In the genomic region with DNA sequence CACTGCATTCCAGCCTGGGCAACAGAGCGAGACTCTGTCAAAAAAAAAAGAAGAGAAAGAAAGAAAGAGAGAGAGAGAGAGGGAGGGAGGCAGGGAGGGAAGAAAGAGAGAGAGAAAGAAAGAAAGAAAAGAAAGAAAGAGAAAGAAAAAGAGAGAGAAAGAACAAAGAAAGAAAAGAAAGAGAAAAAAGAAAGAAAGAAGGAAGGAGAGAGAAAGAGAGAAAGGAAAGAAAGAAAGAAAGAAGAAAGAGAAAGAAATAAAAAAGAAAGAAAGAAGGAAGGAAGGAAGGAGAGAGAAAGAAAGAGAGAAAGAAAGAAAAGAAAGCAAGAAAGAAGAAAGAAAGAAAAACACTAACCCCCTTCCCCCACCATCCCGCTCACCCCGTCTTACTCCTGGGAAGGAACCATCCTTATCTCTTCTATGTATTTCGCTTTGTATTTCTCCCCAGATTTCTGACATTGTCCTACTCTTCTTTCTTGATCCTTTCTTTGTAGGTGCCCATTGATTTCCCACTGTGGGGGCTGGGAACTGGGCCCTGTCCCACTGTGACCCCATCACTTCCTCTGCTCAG, we compare ENCODE assay signal across 24 cellular contexts. TPM values are rescaled to one million over a fixed set of nuclear protein-coding genes. Genes with fewer than 3 reads are reported as not detected.
A peak's percentile ranks its signal among the peaks of the same experiment; 100 is the strongest.
DNase-seq lines count a peak whose midpoint lies in the region; ATAC-seq, FAIRE-seq and TF ChIP-seq lines count a peak whose summit lies in the region.
"Had no signal": no experiment of that assay in that cellular context is flagged by ENCODE, and none has a peak within 500 bp of the region (broad histone marks: within the 10 kb centered on the region; RNA-seq: fewer than 3 reads in every experiment).

No MANE protein-coding gene starts in this region.

- H3K4me3 ChIP-seq in HepG2 (replicated peaks in 1 of 3; ENCODE audit: insufficient read depth in 1 of 3, low read depth in 2 of 3, low read length in 3 of 3) (no peak overlapping the region), right lobe of liver (no peak overlapping the region), HEK293 (ENCODE audit: low read depth, low read length) (no peak overlapping the region)
- H3K4me3 ChIP-seq: BLaER1 treated with 17β-estradiol and CSF1 and Interleukin-3, amounts not matched to agents 10 nM and 100 nM had no signal

- no TSS peak for BruUV-seq in HepG2 (replicated peaks; lab: Mats Ljungman, UMichigan)

- no peak overlapping the region for H2AFZ ChIP-seq in HepG2 (ENCODE audit: low read length)

- H3K27ac Mint-ChIP-seq in type B pancreatic cell: no peak overlapping the region
- H3K27ac Mint-ChIP-seq: CD4-positive, alpha-beta T cell; CD8-positive, alpha-beta T cell had no signal

- H3K4me1 ChIP-seq in HepG2 (ENCODE audit: insufficient read depth, low read length) (peaks cover 11% of the 10 kb centered on the region), right lobe of liver (no peaks in the 10 kb centered on the region), HEK293 (ENCODE audit: control insufficient read depth, insufficient read depth, low read length) (no peaks in the 10 kb centered on the region; the same call in 1 of the 2 replicates)
- H3K4me1 ChIP-seq: Caco-2 had no signal

- no peaks in the 10 kb centered on the region for H3K27me3 Mint-ChIP-seq in type B pancreatic cell

- H3K9ac ChIP-seq in HepG2 (ENCODE audit: insufficient read depth, low read depth, low read length): no peak overlapping the region
- H3K9ac ChIP-seq: BLaER1 treated with 17β-estradiol and CSF1 and Interleukin-3, amounts not matched to agents 10 nM and 100 nM had no signal

- no peak for ATAC-seq in HepG2
- ATAC-seq in right lobe of liver: no peak
- ATAC-seq: CD8-positive, alpha-beta T cell had no signal

- H3K27ac ChIP-seq in HepG2 (ENCODE audit: extremely low read length, insufficient read depth, low read length) (no peak overlapping the region), right lobe of liver (no peak overlapping the region), HEK293 (ENCODE audit: extremely low read depth, low read depth, low read length) (no peak overlapping the region)
- H3K27ac ChIP-seq: BLaER1 treated with 17β-estradiol and CSF1 and Interleukin-3, amounts not matched to agents 10 nM and 100 nM; C4-2B had no signal

- no peaks in the 10 kb centered on the region for H3K36me3 ChIP-seq in HepG2 (replicated peaks in 1 of 2; ENCODE audit: control insufficient read depth in 1 of 2, insufficient read depth in 2 of 2, low read length in 2 of 2)
- no peaks in the 10 kb centered on the region for H3K36me3 ChIP-seq in right lobe of liver
- no peaks in the 10 kb centered on the region for H3K36me3 ChIP-seq in HEK293 (ENCODE audit: control insufficient read depth in 2 of 2, insufficient read depth in 1 of 2, low read length in 2 of 2)
- H3K36me3 ChIP-seq: BLaER1 treated with 17β-estradiol and CSF1 and Interleukin-3, amounts not matched to agents 10 nM and 100 nM had no signal

- TF ChIP-seq CTCF in HepG2 (CRISPR knock-in tag; IDR thresholded peaks at IDR 0.05): no peak
- TF ChIP-seq CTCF in right lobe of liver (IDR thresholded peaks at IDR 0.05): no peak
- TF ChIP-seq CTCF in HEK293 (tag by site-specific recombination; IDR thresholded peaks at IDR 0.05): no peak
- no peak for TF ChIP-seq CTCF in type B pancreatic cell (conservative IDR thresholded peaks at IDR 0.05)

- H3K9me3 Mint-ChIP-seq in type B pancreatic cell: no peaks in the 10 kb centered on the region
- H3K9me3 Mint-ChIP-seq: CD4-positive, alpha-beta T cell; CD8-positive, alpha-beta T cell had no signal

- CTCF ChIA-PET in HepG2 (lab: Yijun Ruan, JAX; ENCODE audit: low intra/inter-chr PET ratio, low total read pairs) (no interaction called here), HEK293 (lab: Yijun Ruan, JAX) (interaction anchor here (1.0 to 7.2 kb wide), 2 partner anchors 12 to 52 kb away, joined by 3 to 289 read pairs; no protein-coding TSS in a partner anchor)

- WGBS in HepG2 (ENCODE audit: low lambda C conversion rate): 84% methylated on average over 4 of the region's 4 CpGs
- WGBS in right lobe of liver (ENCODE audit: insufficient coverage, low coverage, low lambda C conversion rate, missing lambda C conversion rate): 90% methylated on average over 4 of the region's 4 CpGs

- no peak overlapping the region for H3K4me2 ChIP-seq in HepG2 (ENCODE audit: low read depth, low read length)
- H3K4me2 ChIP-seq: BLaER1 treated with 17β-estradiol and CSF1 and Interleukin-3, amounts not matched to agents 10 nM and 100 nM had no signal

- H3K4me1 Mint-ChIP-seq in type B pancreatic cell (ENCODE audit: unreplicated experiment): peaks cover 23% of the 10 kb centered on the region

- intact Hi-C loops in HepG2 (cut with micrococcal nuclease; ENCODE audit: unreplicated experiment) (no loop called here), right lobe of liver (cut with DNase I) (loop anchor here in 1 of 2 donors (10.0 kb wide), 1 partner anchor 46 kb away; no protein-coding TSS in a partner anchor)

- H3K4me3 Mint-ChIP-seq in type B pancreatic cell: no peak overlapping the region
- H3K4me3 Mint-ChIP-seq: CD4-positive, alpha-beta T cell; CD8-positive, alpha-beta T cell had no signal

- TF ChIP-seq POLR2A in HepG2 (IDR thresholded peaks at IDR 0.05; ENCODE audit: insufficient read depth in 1 of 2, low read depth in 2 of 2, low read length in 2 of 2) (no peak), right lobe of liver (IDR thresholded peaks at IDR 0.05) (no peak)

- no peak for TF ChIP-seq RAD21 in HepG2 (CRISPR knock-in tag; IDR thresholded peaks at IDR 0.05)

- in situ Hi-C loops in HepG2 (cut with HindIII; ENCODE audit: extremely low pct_ligation_motif_present, low pct_unique_long_range_greater_than_20kb): loop anchor here (5.0 kb wide), 1 partner anchor 53 kb away; no protein-coding TSS in a partner anchor

- DNase-seq in HepG2 (ENCODE audit: low spot score) (no peak), right lobe of liver (no peak), iPS-NIHi11 (ENCODE audit: low spot score) (peak; percentile 5), NCI-H774 (lab: John Stamatoyannopoulos, UW) (no peak), type B pancreatic cell (ENCODE audit: extremely low spot score, unreplicated experiment) (no peak)
- DNase-seq: 8988T; ACHN; Caco-2; Calu3; CD4-positive, alpha-beta T cell; CD8-positive, alpha-beta T cell; DMS79 treated with DMSO at 0.1 percent for 48 hours; GF-D8 had no signal

- TF ChIP-seq EP300 in HepG2 (IDR thresholded peaks at IDR 0.05; ENCODE audit: low read depth in 2 of 2, low read length in 2 of 2) (no peak), HepG2 (CRISPR knock-in tag; IDR thresholded peaks at IDR 0.05; ENCODE audit: borderline replicate concordance) (no peak)

- H4K20me1 ChIP-seq in HepG2 (ENCODE audit: insufficient read depth, low read length): no peaks in the 10 kb centered on the region
- H4K20me1 ChIP-seq: BLaER1 treated with 17β-estradiol and CSF1 and Interleukin-3, amounts not matched to agents 10 nM and 100 nM had no signal

- H3K79me2 ChIP-seq in HepG2 (ENCODE audit: insufficient read depth, low read length): no peaks in the 10 kb centered on the region

- H3K9me3 ChIP-seq in HepG2 (ENCODE audit: low read length): no peaks in the 10 kb centered on the region
- H3K9me3 ChIP-seq in right lobe of liver: no peaks in the 10 kb centered on the region
- H3K9me3 ChIP-seq in HEK293 (ENCODE audit: control insufficient read depth, insufficient read depth, low read depth, low read length): no peaks in the 10 kb centered on the region
- H3K9me3 ChIP-seq: Caco-2 had no signal

- H3K27me3 ChIP-seq in HepG2 (ENCODE audit: control insufficient read depth in 1 of 2, insufficient read depth in 2 of 2, low read length in 2 of 2) (peaks cover 0 to 3% of the 10 kb centered on the region in 2 experiments; a peak in 1 of 5 replicates), right lobe of liver (no peaks in the 10 kb centered on the region)
- H3K27me3 ChIP-seq: BLaER1 treated with 17β-estradiol and CSF1 and Interleukin-3, amounts not matched to agents 10 nM and 100 nM had no signal

- no peak for FAIRE-seq in HepG2 (lab: Jason Lieb, UNC)
- FAIRE-seq: A204.1, D721Med, G401.6, GM12891, GM19239 had no signal

- H3K36me3 Mint-ChIP-seq in type B pancreatic cell: no peaks in the 10 kb centered on the region
- H3K36me3 Mint-ChIP-seq: CD8-positive, alpha-beta T cell had no signal

- POLR2A ChIA-PET in HepG2 (lab: Yijun Ruan, JAX) (no interaction called here), HEK293 (lab: Yijun Ruan, JAX) (no interaction called here)

RNA-seq across cellular contexts. Expression of a gene that starts 20.9 kb away (rescaled TPM):
- 0.04 TPM in 1 of 2 replicates, not detected in the other for total RNA-seq in HepG2 (2016; rRNA removed; fragmentation: Illumina TruSeq; extraction: Trizol)
- not detected in 2 replicates for total RNA-seq in HepG2 (2016; cell fraction: cytosol; rRNA removed; fragmentation: Illumina TruSeq; extraction: Trizol; ENCODE audit: low read depth)
- 0.09 TPM in 1 of 2 replicates, not detected in the other for total RNA-seq in HepG2 (2016; cell fraction: insoluble cytoplasmic fraction; rRNA removed; fragmentation: Illumina TruSeq; extraction: Trizol)
- not detected in 2 replicates for total RNA-seq in HepG2 (2016; cell fraction: membrane; rRNA removed; fragmentation: Illumina TruSeq; extraction: Trizol)
- not detected in 2 replicates for total RNA-seq in HepG2 (2016; cell fraction: nucleus; rRNA removed; fragmentation: Illumina TruSeq; extraction: Trizol)
- 0.35 TPM in 1 of 2 replicates, not detected in the other for polyA plus RNA-seq in HepG2 (2011; rRNA removed)
- polyA plus RNA-seq in HepG2 (2011; cell fraction: cytosol; rRNA removed): 0.01 and 0.03 TPM in 2 replicates
- not detected in 2 replicates for polyA plus RNA-seq in HepG2 (2011; cell fraction: nucleus; rRNA removed)
- polyA plus RNA-seq in HepG2 (2012): not detected in 2 replicates
- polyA plus RNA-seq in HepG2 (2016; cell fraction: cytosol; fragmentation: Illumina TruSeq; extraction: Trizol; ENCODE audit: low read depth): not detected in 2 replicates
- polyA plus RNA-seq in HepG2 (2016; cell fraction: insoluble cytoplasmic fraction; fragmentation: Illumina TruSeq; extraction: Trizol; ENCODE audit: low read depth): not detected in 2 replicates
- not detected in 2 replicates for polyA plus RNA-seq in HepG2 (2016; cell fraction: membrane; fragmentation: Illumina TruSeq; extraction: Trizol; ENCODE audit: low read depth)
- polyA plus RNA-seq in HepG2 (2016; cell fraction: nucleus; fragmentation: Illumina TruSeq; extraction: Trizol; ENCODE audit: insufficient read depth, low read depth): not detected in 2 replicates
- polyA minus RNA-seq in HepG2 (2011; rRNA and poly(A)+ RNA removed; ENCODE audit: low replicate concordance): not detected in 2 replicates
- polyA minus RNA-seq in HepG2 (2011; cell fraction: cytosol; rRNA and poly(A)+ RNA removed): not detected in 2 replicates
- polyA minus RNA-seq in HepG2 (2011; cell fraction: nucleus; rRNA and poly(A)+ RNA removed): not detected in 2 replicates
- total RNA-seq in right lobe of liver: under 1 TPM in 4 of 6 experiments, not detected in 2; 0.09 to 0.53 (median 0.28) TPM
- total RNA-seq in type B pancreatic cell (ENCODE audit: low replicate concordance): 2.1 and 4.9 TPM in 2 replicates
- total RNA-seq: A673; CD8-positive, alpha-beta T cell had no signal
- polyA plus RNA-seq: AG04450, BJ had no signal

RNA-seq across cellular contexts. Expression of a gene that starts 36.3 kb away (rescaled TPM):
- total RNA-seq in HepG2 (2016; rRNA removed; fragmentation: Illumina TruSeq; extraction: Trizol): 5.1 and 5.8 TPM in 2 replicates
- total RNA-seq in HepG2 (2016; cell fraction: cytosol; rRNA removed; fragmentation: Illumina TruSeq; extraction: Trizol; ENCODE audit: low read depth): 1.5 and 1.6 TPM in 2 replicates
- total RNA-seq in HepG2 (2016; cell fraction: insoluble cytoplasmic fraction; rRNA removed; fragmentation: Illumina TruSeq; extraction: Trizol): 5.3 and 5.8 TPM in 2 replicates
- total RNA-seq in HepG2 (2016; cell fraction: membrane; rRNA removed; fragmentation: Illumina TruSeq; extraction: Trizol): 4.8 and 5.0 TPM in 2 replicates
- total RNA-seq in HepG2 (2016; cell fraction: nucleus; rRNA removed; fragmentation: Illumina TruSeq; extraction: Trizol): 3.0 and 4.2 TPM in 2 replicates
- polyA plus RNA-seq in HepG2 (2011; rRNA removed): 0.41 and 1.1 TPM in 2 replicates
- polyA plus RNA-seq in HepG2 (2011; cell fraction: cytosol; rRNA removed): 0.38 and 0.64 TPM in 2 replicates
- 0.42 and 0.95 TPM in 2 replicates for polyA plus RNA-seq in HepG2 (2011; cell fraction: nucleus; rRNA removed)
- 0.58 and 0.69 TPM in 2 replicates for polyA plus RNA-seq in HepG2 (2012)
- polyA plus RNA-seq in HepG2 (2016; cell fraction: cytosol; fragmentation: Illumina TruSeq; extraction: Trizol; ENCODE audit: low read depth): 1.8 TPM in 2 replicates
- 7.9 and 8.6 TPM in 2 replicates for polyA plus RNA-seq in HepG2 (2016; cell fraction: insoluble cytoplasmic fraction; fragmentation: Illumina TruSeq; extraction: Trizol; ENCODE audit: low read depth)
- 2.3 and 3.2 TPM in 2 replicates for polyA plus RNA-seq in HepG2 (2016; cell fraction: membrane; fragmentation: Illumina TruSeq; extraction: Trizol; ENCODE audit: low read depth)
- polyA plus RNA-seq in HepG2 (2016; cell fraction: nucleus; fragmentation: Illumina TruSeq; extraction: Trizol; ENCODE audit: insufficient read depth, low read depth): 5.8 and 9.1 TPM in 2 replicates
- 1.9 TPM in 1 of 2 replicates, not detected in the other for polyA minus RNA-seq in HepG2 (2011; rRNA and poly(A)+ RNA removed; ENCODE audit: low replicate concordance)
- 0.70 and 0.99 TPM in 2 replicates for polyA minus RNA-seq in HepG2 (2011; cell fraction: cytosol; rRNA and poly(A)+ RNA removed)
- polyA minus RNA-seq in HepG2 (2011; cell fraction: nucleus; rRNA and poly(A)+ RNA removed): 0.13 TPM in 1 of 2 replicates, not detected in the other
- under 1 TPM in 3 of 6 experiments, not detected in 3; 0.12 to 0.25 (median 0.14) TPM for total RNA-seq in right lobe of liver
- total RNA-seq in type B pancreatic cell (ENCODE audit: low replicate concordance): 19.4 and 25.5 TPM in 2 replicates
- total RNA-seq: A673; Calu3; CD4-positive, alpha-beta T cell; CD8-positive, alpha-beta T cell had no signal
- polyA plus RNA-seq: BJ had no signal
